ENCODE assay signal across 13 cellular contexts in genomic region chrX:110026099-110026844, GRCh38. TPM values are rescaled to one million over a fixed set of nuclear protein-coding genes. Genes with fewer than 3 reads are reported as not detected.
DNase-seq lines count a peak whose midpoint lies in the region; ATAC-seq and TF ChIP-seq lines count a peak whose summit lies in the region.
"Had no signal": no experiment of that assay in that cellular context is flagged by ENCODE, and none has a peak within 500 bp of the region (broad histone marks: within the 10 kb centered on the region; RNA-seq: fewer than 3 reads in every experiment).

No MANE protein-coding gene starts in this region.

- H3K4me1 ChIP-seq in left lung = peaks cover 0 to 9% of the 10 kb centered on the region in 2 donors
- H3K4me1 ChIP-seq in suprapubic skin = peaks cover 23% of the 10 kb centered on the region

- DNase-seq in NCI-H1436 treated with DMSO at 0.1 percent for 48 hours (lab: John Stamatoyannopoulos, UW) (peak; percentile 1), cardiac fibroblast (ENCODE audit: low read depth in 2 of 2) (peak; percentile 45 to 51), left lung (peak in 1 of 2 donors; percentile 61), suprapubic skin (ENCODE audit: low spot score in 2 of 2) (no peak), ACHN (no peak), SKM-1 (lab: John Stamatoyannopoulos, UW; ENCODE audit: unreplicated experiment) (no peak), endothelial cell (ENCODE audit: low spot score) (no peak)
- DNase-seq: aorta; midbrain; NCI-H526; stimulated activated naive CD8-positive, alpha-beta T cell treated with anti-CD3 and anti-CD28 coated beads, Interleukin-15, Interleukin-2, amounts not matched to agents 100 U/mL and 50 U/mL, for 24 hours had no signal

- intact Hi-C loops in left lung (cut with DNase I) = no loop called here

- no peak overlapping the region for H3K4me3 ChIP-seq in cardiac fibroblast (replicated peaks in 1 of 2; ENCODE audit: low read depth in 2 of 2, low read length in 2 of 2)
- H3K4me3 ChIP-seq in left lung = no peak overlapping the region
- H3K4me3 ChIP-seq in suprapubic skin = no peak overlapping the region

- TF ChIP-seq CTCF in cardiac fibroblast (IDR thresholded peaks at IDR 0.05; ENCODE audit: low read depth, low read length) = no peak
- no peak for TF ChIP-seq CTCF in left lung (IDR thresholded peaks at IDR 0.05)
- no peak for TF ChIP-seq CTCF in suprapubic skin (IDR thresholded peaks at IDR 0.05)
- no peak for TF ChIP-seq CTCF in endothelial cell (IDR thresholded peaks at IDR 0.05; ENCODE audit: unreplicated experiment)

- H3K27ac Mint-ChIP-seq in endothelial cell (ENCODE audit: unreplicated experiment) = no peak overlapping the region

- no peaks in the 10 kb centered on the region for H3K4me1 Mint-ChIP-seq in endothelial cell (ENCODE audit: unreplicated experiment)

- H3K27ac ChIP-seq in left lung (peak overlapping the region; percentile 58 to 67), suprapubic skin (peak overlapping the region; percentile 73)
- H3K27ac ChIP-seq: KMS-11 had no signal

- no peaks in the 10 kb centered on the region for H3K36me3 Mint-ChIP-seq in endothelial cell (ENCODE audit: low read depth, unreplicated experiment)

- H3K27me3 Mint-ChIP-seq in endothelial cell (ENCODE audit: unreplicated experiment) = no peaks in the 10 kb centered on the region

- WGBS in suprapubic skin = 44% methylated on average over 9 of the region's 9 CpGs

- peaks cover 0 to 5% of the 10 kb centered on the region in 2 donors for H3K36me3 ChIP-seq in left lung
- H3K36me3 ChIP-seq in suprapubic skin = no peaks in the 10 kb centered on the region

- H3K4me3 Mint-ChIP-seq in endothelial cell (ENCODE audit: unreplicated experiment) = no peak overlapping the region

- H3K9me3 ChIP-seq in left lung (no peaks in the 10 kb centered on the region), suprapubic skin (no peaks in the 10 kb centered on the region)

- TF ChIP-seq EP300 in suprapubic skin (IDR thresholded peaks at IDR 0.05) = no peak

- peaks cover 0 to 4% of the 10 kb centered on the region in 2 donors for H3K27me3 ChIP-seq in left lung
- H3K27me3 ChIP-seq in suprapubic skin = no peaks in the 10 kb centered on the region

- no peaks in the 10 kb centered on the region for H3K9me3 Mint-ChIP-seq in endothelial cell (ENCODE audit: unreplicated experiment)

- ATAC-seq in left lung = peak; percentile 88
- ATAC-seq in GM19455 (IDR thresholded peaks at IDR 0.05; ENCODE audit: unreplicated experiment) = no peak
- ATAC-seq: stimulated activated naive CD8-positive, alpha-beta T cell treated with anti-CD3 and anti-CD28 coated beads, Interleukin-15, Interleukin-2, amounts not matched to agents 100 U/mL and 50 U/mL, for 24 hours had no signal

- TF ChIP-seq POLR2A in suprapubic skin (IDR thresholded peaks at IDR 0.05) = no peak

- in situ Hi-C loops in ACHN (cut with HindIII; ENCODE audit: low pct_ligation_motif_present, low pct_unique_long_range_greater_than_20kb, low sequenced_read_pairs) = no loop called here

RNA-seq across cellular contexts. Expression of gene TMEM164, which starts 23.4 kb away (rescaled TPM):
- total RNA-seq in left lung = 100 to 1,000 TPM in 1 of 2 donors, 10 to 100 TPM in 1; 60.0 to 111 TPM
- 10 to 100 TPM; 35.5 to 71.2 (median 58.7) TPM for total RNA-seq in suprapubic skin
- 18.7 TPM for total RNA-seq in endothelial cell (ENCODE audit: unreplicated experiment)

Comparison
In these comparisons a context has a peak if more than half of its experiments do, and no peak if none do; other contexts are left out.
1. DNase-seq: peak in NCI-H1436 treated with DMSO at 0.1 percent for 48 hours (single experiment) and cardiac fibroblast (2 of 2); none in suprapubic skin (0 of 2), ACHN (single experiment), SKM-1 (single experiment) and endothelial cell (single experiment).